In the genomic region with DNA sequence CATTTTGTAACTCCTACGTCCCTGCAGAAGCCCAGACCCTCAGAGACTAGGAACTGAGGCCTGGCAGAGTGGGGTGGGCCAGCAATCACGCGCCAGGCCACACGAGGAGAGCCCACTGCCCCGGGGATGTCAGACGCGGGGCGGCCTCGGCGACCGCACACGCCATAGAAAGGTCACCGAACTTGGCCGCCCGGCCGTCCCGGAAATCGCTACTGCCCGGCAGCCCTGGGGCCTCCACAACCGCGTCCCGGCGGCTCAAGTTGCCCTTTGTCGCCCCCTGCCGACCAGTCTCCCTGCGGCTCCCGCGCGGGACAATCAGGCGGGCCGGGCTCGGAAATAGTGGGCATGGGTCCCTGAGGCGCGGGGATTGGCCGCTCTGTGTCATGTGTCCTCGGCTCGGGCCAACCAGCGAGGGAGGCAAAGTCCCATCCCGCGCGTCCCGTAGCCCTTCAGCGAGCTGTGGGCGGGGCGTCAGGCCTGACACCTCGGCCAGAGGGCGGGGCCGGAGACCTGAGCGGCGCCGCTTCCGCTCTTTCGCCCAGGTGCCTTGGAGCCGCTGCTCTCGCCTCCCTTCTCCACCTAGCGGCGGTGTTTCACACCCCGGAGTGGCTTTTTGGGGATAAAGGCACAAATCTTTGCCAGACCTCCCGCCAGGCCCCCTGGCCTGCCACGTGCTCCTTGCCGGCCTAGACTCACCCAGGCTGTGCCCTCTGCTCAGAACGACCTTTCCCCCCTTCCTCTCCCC, we compare ENCODE assay signal across 7 cellular contexts.
A peak's percentile ranks its signal among the peaks of the same experiment; 100 is the strongest.
DNase-seq lines count a peak whose midpoint lies in the region; ATAC-seq and TF ChIP-seq lines count a peak whose summit lies in the region.

No MANE protein-coding gene starts in this region.

- peak; percentile 91 for DNase-seq in NCI-H187 treated with DMSO at 0.1 percent for 48 hours (lab: John Stamatoyannopoulos, UW)
- peak; percentile 100 for DNase-seq in T-helper 22 cell (ENCODE audit: low read depth)
- DNase-seq in astrocyte of the cerebellum (ENCODE audit: low read depth): peak; percentile 93
- DNase-seq in hepatic stellate cell (ENCODE audit: low spot score): peak; percentile 99
- peak; percentile 99 for DNase-seq in retina

- in situ Hi-C loops in astrocyte of the cerebellum (cut with HindIII; ENCODE audit: low sequenced_read_pairs): no loop called here

- TF ChIP-seq CTCF in astrocyte of the cerebellum (IDR thresholded peaks at IDR 0.05; ENCODE audit: low read depth, low read length, missing control alignments): peak; percentile 75

- ATAC-seq in GM18502 (IDR thresholded peaks at IDR 0.05; ENCODE audit: poor library complexity, unreplicated experiment): peak; percentile 99
- peak; percentile 99 for ATAC-seq in HG02970 (IDR thresholded peaks at IDR 0.05; ENCODE audit: low FRiP score, unreplicated experiment)

- peak overlapping the region; percentile 44 for H3K4me3 ChIP-seq in astrocyte of the cerebellum (ENCODE audit: low read depth, low read length)

Comparison
In these comparisons a context has a peak if more than half of its experiments do, and no peak if none do; other contexts are left out.
1. Peak in every context shown above with its lines: DNase-seq, ATAC-seq and H3K4me3 ChIP-seq.